ENCODE assay signal across 27 cellular contexts in genomic region chr5:150339841-150340240, GRCh38. TPM values are rescaled to one million over a fixed set of nuclear protein-coding genes. Genes with fewer than 3 reads are reported as not detected.
"Had no signal": no experiment of that assay in that cellular context is flagged by ENCODE, and none has a peak within 500 bp of the region (broad histone marks: within the 10 kb centered on the region; RNA-seq: fewer than 3 reads in every experiment).

No MANE protein-coding gene starts in this region.

- H3K36me3 ChIP-seq: gastrocnemius medialis, ovary, prostate gland, thoracic aorta had no signal

- DNase-seq: activated CD4-positive, alpha-beta memory T cell treated with anti-CD3 and anti-CD28 coated beads for 36 hours; activated CD4-positive, alpha-beta T cell treated with anti-CD3 and anti-CD28 coated beads for 48 hours; activated CD8-positive, alpha-beta memory T cell treated with anti-CD3 and anti-CD28 coated beads, Interleukin-2, amount 50 U/mL, for 4 hours; activated effector memory CD4-positive, alpha-beta T cell treated with anti-CD3 and anti-CD28 coated beads, Interleukin-2, amount 50 U/mL, for 16 hours; activated naive CD4-positive, alpha-beta T cell treated with anti-CD3 and anti-CD28 coated beads, Interleukin-2, amount 10 ng/mL, durations not matched to agents 7 days and 5 days; activated naive CD8-positive, alpha-beta T cell treated with anti-CD3 and anti-CD28 coated beads, Interleukin-2, amount 10 ng/mL, durations not matched to agents 7 days and 5 days; activated T-cell treated with anti-CD3 and anti-CD28 coated beads, Interleukin-2, amount 50 U/mL, for 1 hour; dermis blood vessel endothelial cell; effector CD8-positive, alpha-beta T cell; glutamatergic neuron; left ventricle myocardium superior; mucosa of descending colon; nephron progenitor cell; ovary; stimulated activated CD4-positive, alpha-beta T cell treated with anti-CD3 and anti-CD28 coated beads, Interleukin-15, amount 100 ng/mL, for 24 hours; stimulated activated CD4-positive, alpha-beta T cell treated with anti-CD3 and anti-CD28 coated beads, Interleukin-2, amount 100 ng/mL, for 24 hours; stimulated activated naive CD4-positive, alpha-beta T cell; trophoblast cell had no signal

- H3K27me3 ChIP-seq: gastrocnemius medialis, ovary had no signal

- H3K27ac ChIP-seq: ovary, prostate gland, thoracic aorta had no signal

- H3K4me1 ChIP-seq: prostate gland had no signal

- H3K9me3 ChIP-seq: gastrocnemius medialis, mucosa of descending colon, ovary, prostate gland, thoracic aorta had no signal

- H3K4me3 ChIP-seq: gastrocnemius medialis, mucosa of descending colon, ovary, prostate gland, thoracic aorta had no signal

RNA-seq across cellular contexts. Expression of gene ARSI, which starts 37.1 kb away (rescaled TPM):
- total RNA-seq: activated CD4-positive, alpha-beta memory T cell treated with anti-CD3 and anti-CD28 coated beads for 36 hours; activated CD8-positive, alpha-beta memory T cell treated with anti-CD3 and anti-CD28 coated beads for 36 hours; activated naive CD8-positive, alpha-beta T cell treated with anti-CD3 and anti-CD28 coated beads, Interleukin-2, amount 10 ng/mL, durations not matched to agents 7 days and 5 days; activated T-helper 1 cell treated with anti-CD3 and anti-CD28 coated beads, Interleukin-12 subunit alpha, Interleukin-12 subunit beta, Interleukin-2, Interleukin-4 antibody, amounts not matched to agents 30 ng/mL and 10 ng/mL and 1 ng/mL, durations not matched to agents 14 hours and 24 hours and 36 hours; gastrocnemius medialis; lung microvascular endothelial cell; T-helper 1 cell treated with Interleukin-12 subunit alpha and Interleukin-12 subunit beta and Interleukin-4 antibody, amounts not matched to agents 30 ng/mL and 1 ng/mL, for 36 hours had no signal

RNA-seq across cellular contexts. Expression of gene CAMK2A, which starts 50.3 kb away (rescaled TPM):
- total RNA-seq: activated CD4-positive, alpha-beta memory T cell treated with anti-CD3 and anti-CD28 coated beads for 36 hours; activated CD8-positive, alpha-beta memory T cell treated with anti-CD3 and anti-CD28 coated beads for 36 hours; activated naive CD8-positive, alpha-beta T cell treated with anti-CD3 and anti-CD28 coated beads, Interleukin-2, amount 10 ng/mL, durations not matched to agents 7 days and 5 days; activated T-helper 1 cell treated with anti-CD3 and anti-CD28 coated beads, Interleukin-12 subunit alpha, Interleukin-12 subunit beta, Interleukin-2, Interleukin-4 antibody, amounts not matched to agents 30 ng/mL and 10 ng/mL and 1 ng/mL, durations not matched to agents 14 hours and 24 hours and 36 hours; dermis blood vessel endothelial cell; epithelial cell of proximal tubule; lung microvascular endothelial cell; mesenteric fat pad; T-helper 1 cell treated with Interleukin-12 subunit alpha and Interleukin-12 subunit beta and Interleukin-4 antibody, amounts not matched to agents 30 ng/mL and 1 ng/mL, for 36 hours had no signal
